ENCODE assay signal across 27 cellular contexts in genomic region chr13:63393112-63393511, GRCh38.
"Had no signal": no experiment of that assay in that cellular context is flagged by ENCODE, and none has a peak within 500 bp of the region (broad histone marks: within the 10 kb centered on the region; RNA-seq: fewer than 3 reads in every experiment).

No MANE protein-coding gene starts in this region.

- H3K36me3 Mint-ChIP-seq: type B pancreatic cell had no signal

- H3K27me3 Mint-ChIP-seq: activated B cell treated with CpG ODN at 0.5 μM for 24 hours; activated CD8-positive, alpha-beta T cell treated with anti-CD3 and anti-CD28 coated beads for 36 hours; activated T-helper 17 cell treated with anti-CD3 and anti-CD28 coated beads, Interleukin-2, amount 50 U/mL, for 72 hours; central memory CD8-positive, alpha-beta T cell; effector memory CD8-positive, alpha-beta T cell; progenitor cell of endocrine pancreas; T-helper 17 cell; type B pancreatic cell had no signal

- H3K4me3 ChIP-seq: breast epithelium, colonic mucosa, ovary, right lobe of liver, thoracic aorta, uterus had no signal

- H3K4me1 Mint-ChIP-seq: activated B cell treated with CpG ODN at 0.5 μM for 24 hours; activated T-helper 17 cell treated with anti-CD3 and anti-CD28 coated beads, Interleukin-2, amount 50 U/mL, for 72 hours; central memory CD8-positive, alpha-beta T cell; nephron; T-helper 17 cell had no signal

- DNase-seq: activated B cell treated with CpG ODN at 0.5 μM for 24 hours; activated CD4-positive, alpha-beta T cell treated with anti-CD3 and anti-CD28 coated beads, Interleukin-2, amount 50 U/mL, for 1 hour; activated CD8-positive, alpha-beta T cell treated with anti-CD3 and anti-CD28 coated beads for 36 hours; activated gamma-delta T cell treated with Interleukin-2 at 50 U/mL for 16 hours; activated naive CD4-positive, alpha-beta T cell treated with anti-CD3 and anti-CD28 coated beads, Interleukin-2, amount 50 U/mL, for 16 hours; activated T-cell treated with anti-CD3 and anti-CD28 coated beads, Interleukin-2, amount 50 U/mL, for 4 hours; amniotic stem cell; colonic mucosa; effector memory CD8-positive, alpha-beta T cell; islet precursor cell; left cardiac atrium; left ventricle myocardium superior; ovary; right lobe of liver; stimulated activated CD4-positive, alpha-beta T cell treated with anti-CD3 and anti-CD28 coated beads, Interleukin-12 subunit alpha, Interleukin-12 subunit beta, amount 100 ng/mL, for 4 hours; stimulated activated CD4-positive, alpha-beta T cell treated with anti-CD3 and anti-CD28 coated beads, Interleukin-4, amount 100 ng/mL, for 1 hour; stimulated activated naive CD8-positive, alpha-beta T cell treated with anti-CD3 and anti-CD28 coated beads, Interleukin-15, Interleukin-2, amounts not matched to agents 100 U/mL and 50 U/mL, for 24 hours; T-helper 17 cell; uterus had no signal

- H3K36me3 ChIP-seq: breast epithelium, colonic mucosa, ovary, right lobe of liver, thoracic aorta, uterus had no signal

- H3K27ac ChIP-seq: breast epithelium, colonic mucosa, ovary, right lobe of liver, thoracic aorta, uterus had no signal

- H3K4me1 ChIP-seq: breast epithelium, colonic mucosa, right lobe of liver, uterus had no signal

- H3K4me3 Mint-ChIP-seq: activated B cell treated with CpG ODN at 0.5 μM for 24 hours; activated CD8-positive, alpha-beta T cell treated with anti-CD3 and anti-CD28 coated beads for 36 hours; activated T-cell treated with anti-CD3 and anti-CD28 coated beads, Interleukin-2, amount 50 U/mL, for 4 hours; activated T-helper 17 cell treated with anti-CD3 and anti-CD28 coated beads, Interleukin-2, amount 50 U/mL, for 72 hours; central memory CD8-positive, alpha-beta T cell; effector memory CD8-positive, alpha-beta T cell; nephron; T-helper 17 cell; type B pancreatic cell had no signal

- H3K9me3 ChIP-seq: breast epithelium, colonic mucosa, ovary, right lobe of liver, thoracic aorta had no signal

- H3K27me3 ChIP-seq: breast epithelium, colonic mucosa, ovary, right lobe of liver, uterus had no signal

- H3K9me3 Mint-ChIP-seq: nephron, type B pancreatic cell had no signal

- H3K27ac Mint-ChIP-seq: activated B cell treated with CpG ODN at 0.5 μM for 24 hours; activated CD8-positive, alpha-beta T cell treated with anti-CD3 and anti-CD28 coated beads for 36 hours; activated T-helper 17 cell treated with anti-CD3 and anti-CD28 coated beads, Interleukin-2, amount 50 U/mL, for 72 hours; effector memory CD8-positive, alpha-beta T cell; nephron; progenitor cell of endocrine pancreas; T-helper 17 cell; type B pancreatic cell had no signal

- ATAC-seq: activated CD8-positive, alpha-beta T cell treated with anti-CD3 and anti-CD28 coated beads for 36 hours; activated T-cell treated with anti-CD3 and anti-CD28 coated beads, Interleukin-2, amount 50 U/mL, for 4 hours; activated T-helper 17 cell treated with anti-CD3 and anti-CD28 coated beads, Interleukin-2, amount 50 U/mL, for 72 hours; effector memory CD8-positive, alpha-beta T cell; esophagus mucosa; left cardiac atrium; left ventricle myocardium superior; right lobe of liver; stimulated activated naive CD8-positive, alpha-beta T cell treated with anti-CD3 and anti-CD28 coated beads, Interleukin-15, Interleukin-2, amounts not matched to agents 100 U/mL and 50 U/mL, for 24 hours; T-helper 17 cell had no signal
